Comparison of ENCODE assay signal across 8 cellular contexts in genomic region chr4:2843909-2844584, GRCh38. TPM values are rescaled to one million over a fixed set of nuclear protein-coding genes. Genes with fewer than 3 reads are reported as not detected.
DNase-seq lines count a peak whose midpoint lies in the region; ATAC-seq, FAIRE-seq and TF ChIP-seq lines count a peak whose summit lies in the region.

No MANE protein-coding gene starts in this region.

- H3K4me3 Mint-ChIP-seq in CD8-positive, alpha-beta memory T cell, result peak overlapping the region; percentile 88 to 98 (median 92)
- peak overlapping the region; percentile 85 for H3K4me3 Mint-ChIP-seq in stimulated activated effector memory CD8-positive, alpha-beta T cell treated with anti-CD3 and anti-CD28 coated beads, Interleukin-12 subunit alpha, Interleukin-12 subunit beta, amount 100 ng/mL, for 72 hours

- H3K36me3 Mint-ChIP-seq in CD8-positive, alpha-beta memory T cell, result peaks cover 0 to 10% (median 4%) of the 10 kb centered on the region in 3 donors
- peaks cover 42% of the 10 kb centered on the region for H3K36me3 Mint-ChIP-seq in stimulated activated effector memory CD8-positive, alpha-beta T cell treated with anti-CD3 and anti-CD28 coated beads, Interleukin-12 subunit alpha, Interleukin-12 subunit beta, amount 100 ng/mL, for 72 hours

- peaks cover 46 to 68% (median 66%) of the 10 kb centered on the region in 3 donors for H3K4me1 Mint-ChIP-seq in CD8-positive, alpha-beta memory T cell
- peaks cover 53% of the 10 kb centered on the region for H3K4me1 Mint-ChIP-seq in stimulated activated effector memory CD8-positive, alpha-beta T cell treated with anti-CD3 and anti-CD28 coated beads, Interleukin-12 subunit alpha, Interleukin-12 subunit beta, amount 100 ng/mL, for 72 hours

- no peaks in the 10 kb centered on the region for H3K27me3 ChIP-seq in CD8-positive, alpha-beta memory T cell (ENCODE audit: insufficient read depth, low read length, poor library complexity, severe bottlenecking)
- H3K27me3 ChIP-seq in MM.1S (replicated peaks; ENCODE audit: insufficient read depth, low read length) (no peaks in the 10 kb centered on the region), brain microvascular endothelial cell (replicated peaks) (no peaks in the 10 kb centered on the region)

- ATAC-seq in GM21529 (IDR thresholded peaks at IDR 0.05; ENCODE audit: unreplicated experiment) (peak; percentile 16), GM18870 (IDR thresholded peaks at IDR 0.05; ENCODE audit: unreplicated experiment) (no peak)
- ATAC-seq in stimulated activated effector memory CD8-positive, alpha-beta T cell treated with anti-CD3 and anti-CD28 coated beads, Interleukin-12 subunit alpha, Interleukin-12 subunit beta, amount 100 ng/mL, for 72 hours, result no peak

- peak overlapping the region; percentile 74 for H3K4me2 ChIP-seq in MM.1S (ENCODE audit: low read depth, low read length)

- H3K9ac ChIP-seq in MM.1S (ENCODE audit: low read length) (peak overlapping the region; percentile 73), kidney (ENCODE audit: low read length in 2 of 2) (peak overlapping the region; percentile 30 to 41)

- in situ Hi-C loops in brain microvascular endothelial cell (cut with HindIII; ENCODE audit: low pct_ligation_motif_present, low sequenced_read_pairs), result no loop called here

- H3K27me3 Mint-ChIP-seq in CD8-positive, alpha-beta memory T cell, result no peaks in the 10 kb centered on the region

- peaks cover 10% of the 10 kb centered on the region; the same call in 1 of the 2 replicates for H4K20me1 ChIP-seq in MM.1S (ENCODE audit: insufficient read depth, low read length)

- intact Hi-C loops in kidney (cut with DNase I), result no loop called here

- CTCF ChIA-PET in CD8-positive, alpha-beta memory T cell (lab: Charles Lee), result no interaction called here

- H3F3A ChIP-seq in MM.1S (ENCODE audit: insufficient read depth, low read length), result peaks cover 17% of the 10 kb centered on the region

- TF ChIP-seq CTCF in MM.1S (IDR thresholded peaks at IDR 0.05; ENCODE audit: low read length), result no peak
- TF ChIP-seq CTCF in brain microvascular endothelial cell (IDR thresholded peaks at IDR 0.05; ENCODE audit: low read depth, low read length, missing control alignments), result no peak
- TF ChIP-seq CTCF in kidney (IDR thresholded peaks at IDR 0.05; ENCODE audit: borderline replicate concordance, extremely low read depth, insufficient read depth), result no peak

- H3K36me3 ChIP-seq in CD8-positive, alpha-beta memory T cell (ENCODE audit: insufficient read depth, low read length), result no peaks in the 10 kb centered on the region
- H3K36me3 ChIP-seq in MM.1S (replicated peaks; ENCODE audit: insufficient read depth, low read length) (no peaks in the 10 kb centered on the region), brain microvascular endothelial cell (replicated peaks) (no peaks in the 10 kb centered on the region), kidney (ENCODE audit: control insufficient read depth in 1 of 2, insufficient read depth in 2 of 2, low read length in 2 of 2) (no peaks in the 10 kb centered on the region)

- FAIRE-seq in kidney (lab: Jason Lieb, UNC), result no peak

- POLR2A ChIA-PET in CD8-positive, alpha-beta memory T cell (lab: Charles Lee), result interaction anchor here (0.5 to 1.3 kb wide), 4 partner anchors 13 to 73 kb away, joined by 3 to 8 read pairs (median 4); no protein-coding TSS in a partner anchor

- no peaks in the 10 kb centered on the region for H3K9me3 ChIP-seq in CD8-positive, alpha-beta memory T cell (ENCODE audit: low read length)
- no peaks in the 10 kb centered on the region for H3K9me3 ChIP-seq in MM.1S (replicated peaks; ENCODE audit: insufficient read depth, low read length)
- H3K9me3 ChIP-seq in kidney (ENCODE audit: control insufficient read depth in 1 of 2, low read length in 2 of 2), result no peaks in the 10 kb centered on the region

- H3K4me3 ChIP-seq in CD8-positive, alpha-beta memory T cell (ENCODE audit: low read length), result peak overlapping the region; percentile 65
- peak overlapping the region; percentile 87 for H3K4me3 ChIP-seq in MM.1S (ENCODE audit: low read length)
- peak overlapping the region; percentile 89 for H3K4me3 ChIP-seq in brain microvascular endothelial cell (ENCODE audit: low read depth, low read length)
- peak overlapping the region; percentile 71 to 77 for H3K4me3 ChIP-seq in kidney (ENCODE audit: low read length in 2 of 2)

- peak overlapping the region; percentile 69 for H3K27ac ChIP-seq in CD8-positive, alpha-beta memory T cell (ENCODE audit: low read depth, low read length)
- H3K27ac ChIP-seq in MM.1S (ENCODE audit: low read length) (peak overlapping the region; percentile 52; the same call in 1 of the 2 replicates), brain microvascular endothelial cell (peak overlapping the region; percentile 56), kidney (ENCODE audit: low read depth in 2 of 2, low read length in 2 of 2) (peak overlapping the region; percentile 67 to 91)

- H2AFZ ChIP-seq in MM.1S (ENCODE audit: low read length), result peak overlapping the region; percentile 54

- peaks cover 46% of the 10 kb centered on the region for H3K79me2 ChIP-seq in MM.1S (ENCODE audit: low read length)

- peak overlapping the region; percentile 89 to 98 (median 92) for H3K27ac Mint-ChIP-seq in CD8-positive, alpha-beta memory T cell
- peak overlapping the region; percentile 88 for H3K27ac Mint-ChIP-seq in stimulated activated effector memory CD8-positive, alpha-beta T cell treated with anti-CD3 and anti-CD28 coated beads, Interleukin-12 subunit alpha, Interleukin-12 subunit beta, amount 100 ng/mL, for 72 hours

- DNase-seq in CD8-positive, alpha-beta memory T cell, result no peak
- peak; percentile 45 for DNase-seq in MM.1S
- DNase-seq in brain microvascular endothelial cell, result peak; percentile 14
- peak; percentile 86 for DNase-seq in kidney
- DNase-seq in stimulated activated effector memory CD8-positive, alpha-beta T cell treated with anti-CD3 and anti-CD28 coated beads, Interleukin-12 subunit alpha, Interleukin-12 subunit beta, amount 100 ng/mL, for 72 hours (ENCODE audit: low spot score in 2 of 2), result peak in 1 of 2 donors; percentile 68
- DNase-seq in NCI-H1930 (lab: John Stamatoyannopoulos, UW), result no peak

- H3K4me1 ChIP-seq in CD8-positive, alpha-beta memory T cell (ENCODE audit: insufficient read depth, low read length), result peaks cover 48% of the 10 kb centered on the region
- peaks cover 12% of the 10 kb centered on the region for H3K4me1 ChIP-seq in MM.1S (ENCODE audit: low read length)
- H3K4me1 ChIP-seq in kidney (ENCODE audit: control insufficient read depth in 1 of 2, insufficient read depth in 1 of 2, low read depth in 1 of 2, low read length in 2 of 2), result peaks cover 10 to 20% of the 10 kb centered on the region in 2 donors

- no peaks in the 10 kb centered on the region for H3K9me3 Mint-ChIP-seq in CD8-positive, alpha-beta memory T cell
- no peaks in the 10 kb centered on the region for H3K9me3 Mint-ChIP-seq in stimulated activated effector memory CD8-positive, alpha-beta T cell treated with anti-CD3 and anti-CD28 coated beads, Interleukin-12 subunit alpha, Interleukin-12 subunit beta, amount 100 ng/mL, for 72 hours

- no peaks in the 10 kb centered on the region for H3K9me2 ChIP-seq in MM.1S (replicated peaks; ENCODE audit: insufficient read depth, low read length)

RNA-seq across cellular contexts. Expression of gene ADD1, which starts 0.4 kb away (rescaled TPM):
- 100 to 1,000 TPM; 185 to 192 TPM for total RNA-seq in CD8-positive, alpha-beta memory T cell
- 217 TPM for polyA plus RNA-seq in CD8-positive, alpha-beta memory T cell
- 313 TPM for total RNA-seq in kidney
- 232 TPM for polyA plus RNA-seq in kidney (ENCODE audit: insufficient read depth, low read depth, low replicate concordance)

RNA-seq across cellular contexts. Expression of gene SH3BP2, which starts 51.2 kb away (rescaled TPM):
- total RNA-seq in CD8-positive, alpha-beta memory T cell, result 10 to 100 TPM; 68.8 to 75.4 TPM
- polyA plus RNA-seq in CD8-positive, alpha-beta memory T cell, result 35.7 TPM
- total RNA-seq in kidney, result 128 TPM
- polyA plus RNA-seq in kidney (ENCODE audit: insufficient read depth, low read depth, low replicate concordance), result 27.3 TPM

Comparison
In these comparisons a context has a peak if more than half of its experiments do, and no peak if none do; other contexts are left out.
1. DNase-seq: peak in MM.1S (single experiment), brain microvascular endothelial cell (single experiment) and kidney (single experiment); none in CD8-positive, alpha-beta memory T cell (0 of 5) and NCI-H1930 (0 of 2).
2. Peak in every context shown above with its lines, with median percentiles within 50 percentile points of each other: H3K27ac ChIP-seq and H3K4me3 ChIP-seq.